30 cellular contexts compared by ENCODE assay signal in genomic region chr18:13254971-13255927, GRCh38. TPM values are rescaled to one million over a fixed set of nuclear protein-coding genes. Genes with fewer than 3 reads are reported as not detected.
DNase-seq lines count a peak whose midpoint lies in the region; ATAC-seq and TF ChIP-seq lines count a peak whose summit lies in the region.
"Had no signal": no experiment of that assay in that cellular context is flagged by ENCODE, and none has a peak within 500 bp of the region (broad histone marks: within the 10 kb centered on the region; RNA-seq: fewer than 3 reads in every experiment).

No MANE protein-coding gene starts in this region.

- no peaks in the 10 kb centered on the region for H3K9me3 Mint-ChIP-seq in activated CD8-positive, alpha-beta memory T cell treated with anti-CD3 and anti-CD28 coated beads, Interleukin-2, amount 10 ng/mL, durations not matched to agents 7 days and 5 days (ENCODE audit: low read depth)
- H3K9me3 Mint-ChIP-seq in chondrocyte (ENCODE audit: low read depth) (peaks cover 8% of the 10 kb centered on the region), neural progenitor cell (peaks cover 3% of the 10 kb centered on the region)
- H3K9me3 Mint-ChIP-seq: activated T-helper 17 cell treated with anti-CD3 and anti-CD28 coated beads, Interleukin-2, amount 50 U/mL, for 72 hours; CD4-positive, alpha-beta memory T cell; immature natural killer cell; stimulated activated memory B cell treated with anti-CD40 and anti-IgM and Interleukin-4, amounts not matched to agents 10 μg/mL and 1 μg/mL and 100 μg/mL, for 72 hours had no signal

- no peaks in the 10 kb centered on the region for H4K20me1 ChIP-seq in neural progenitor cell (ENCODE audit: low read depth)

- H3K36me3 ChIP-seq in neural progenitor cell = no peaks in the 10 kb centered on the region
- H3K36me3 ChIP-seq: left ventricle myocardium inferior, SJCRH30 had no signal

- no peak for TF ChIP-seq CTCF in chondrocyte (IDR thresholded peaks at IDR 0.05)
- TF ChIP-seq CTCF in neural progenitor cell (IDR thresholded peaks at IDR 0.05) = no peak

- no peaks in the 10 kb centered on the region for H3F3A ChIP-seq in neural progenitor cell (ENCODE audit: low read depth)

- CTCF ChIA-PET in activated CD8-positive, alpha-beta memory T cell treated with anti-CD3 and anti-CD28 coated beads, Interleukin-2, amount 10 ng/mL, durations not matched to agents 7 days and 5 days (lab: Charles Lee) = no interaction called here

- H3K27me3 Mint-ChIP-seq in activated CD8-positive, alpha-beta memory T cell treated with anti-CD3 and anti-CD28 coated beads, Interleukin-2, amount 10 ng/mL, durations not matched to agents 7 days and 5 days = peaks cover 38% of the 10 kb centered on the region
- no peaks in the 10 kb centered on the region for H3K27me3 Mint-ChIP-seq in chondrocyte (ENCODE audit: low read depth)
- H3K27me3 Mint-ChIP-seq in neural progenitor cell (ENCODE audit: insufficient read depth, low read depth) = peaks cover 4% of the 10 kb centered on the region
- H3K27me3 Mint-ChIP-seq: activated T-helper 17 cell treated with anti-CD3 and anti-CD28 coated beads, Interleukin-2, amount 50 U/mL, for 72 hours had no signal

- no peak for ATAC-seq in activated CD8-positive, alpha-beta memory T cell treated with anti-CD3 and anti-CD28 coated beads, Interleukin-2, amount 10 ng/mL, durations not matched to agents 7 days and 5 days
- ATAC-seq in HG02623 (IDR thresholded peaks at IDR 0.05; ENCODE audit: unreplicated experiment) = no peak
- ATAC-seq: A549; activated T-helper 17 cell treated with anti-CD3 and anti-CD28 coated beads, Interleukin-2, amount 50 U/mL, for 72 hours; stimulated activated memory B cell treated with anti-CD40 and anti-IgM and Interleukin-4, amounts not matched to agents 10 μg/mL and 1 μg/mL and 100 μg/mL, for 72 hours had no signal

- no peak overlapping the region for H3K4me3 Mint-ChIP-seq in activated CD8-positive, alpha-beta memory T cell treated with anti-CD3 and anti-CD28 coated beads, Interleukin-2, amount 10 ng/mL, durations not matched to agents 7 days and 5 days
- H3K4me3 Mint-ChIP-seq in chondrocyte (ENCODE audit: unreplicated experiment) (no peak overlapping the region), neural progenitor cell (no peak overlapping the region)
- H3K4me3 Mint-ChIP-seq: activated T-helper 17 cell treated with anti-CD3 and anti-CD28 coated beads, Interleukin-2, amount 50 U/mL, for 72 hours; CD4-positive, alpha-beta memory T cell; immature natural killer cell; stimulated activated memory B cell treated with anti-CD40 and anti-IgM and Interleukin-4, amounts not matched to agents 10 μg/mL and 1 μg/mL and 100 μg/mL, for 72 hours had no signal

- peak; percentile 46 for DNase-seq in activated CD8-positive, alpha-beta memory T cell treated with anti-CD3 and anti-CD28 coated beads, Interleukin-2, amount 50 U/mL, for 48 hours
- DNase-seq in activated CD8-positive, alpha-beta memory T cell treated with anti-CD3 and anti-CD28 coated beads, Interleukin-2, amount 10 ng/mL, durations not matched to agents 7 days and 5 days = no peak
- DNase-seq in chondrocyte (ENCODE audit: low spot score) (no peak), neural progenitor cell (ENCODE audit: low spot score) (no peak), ureter (ENCODE audit: low spot score) (peak; percentile 36), kidney tubule cell (ENCODE audit: low spot score) (no peak), SW480 (ENCODE audit: low spot score) (no peak)
- DNase-seq: activated CD4-positive, alpha-beta T cell treated with anti-CD3 and anti-CD28 coated beads for 48 hours; activated naive CD4-positive, alpha-beta T cell treated with anti-CD3 and anti-CD28 coated beads, Interleukin-2, amount 50 U/mL, for 16 hours; AML-193; CD4-positive, alpha-beta memory T cell; effector CD4-positive, alpha-beta T cell; immature natural killer cell; KBM-7; left ventricle myocardium inferior; mesendoderm; NCI-H187; NCI-H2171; SJCRH30; stimulated activated CD4-positive, alpha-beta T cell treated with anti-CD3 and anti-CD28 coated beads, Interleukin-15, amount 100 ng/mL, for 24 hours; stimulated activated CD4-positive, alpha-beta T cell treated with anti-CD3 and anti-CD28 coated beads, Interleukin-4, amount 100 ng/mL, for 4 hours; SW 1271; T-helper 9 cell; trophoblast cell had no signal

- no peak overlapping the region for H2AFZ ChIP-seq in neural progenitor cell (replicated peaks)

- H3K27ac Mint-ChIP-seq in activated CD8-positive, alpha-beta memory T cell treated with anti-CD3 and anti-CD28 coated beads, Interleukin-2, amount 10 ng/mL, durations not matched to agents 7 days and 5 days = no peak overlapping the region
- H3K27ac Mint-ChIP-seq in chondrocyte (ENCODE audit: unreplicated experiment) (peak overlapping the region; percentile 9), neural progenitor cell (peak overlapping the region; percentile 43)
- H3K27ac Mint-ChIP-seq: activated T-helper 17 cell treated with anti-CD3 and anti-CD28 coated beads, Interleukin-2, amount 50 U/mL, for 72 hours; immature natural killer cell; stimulated activated memory B cell treated with anti-CD40 and anti-IgM and Interleukin-4, amounts not matched to agents 10 μg/mL and 1 μg/mL and 100 μg/mL, for 72 hours had no signal

- no peaks in the 10 kb centered on the region for H3K4me1 Mint-ChIP-seq in activated CD8-positive, alpha-beta memory T cell treated with anti-CD3 and anti-CD28 coated beads, Interleukin-2, amount 10 ng/mL, durations not matched to agents 7 days and 5 days
- peaks cover 65% of the 10 kb centered on the region for H3K4me1 Mint-ChIP-seq in chondrocyte (ENCODE audit: low read depth)
- peaks cover 30% of the 10 kb centered on the region for H3K4me1 Mint-ChIP-seq in neural progenitor cell
- H3K4me1 Mint-ChIP-seq: immature natural killer cell; stimulated activated memory B cell treated with anti-CD40 and anti-IgM and Interleukin-4, amounts not matched to agents 10 μg/mL and 1 μg/mL and 100 μg/mL, for 72 hours had no signal

- H3K4me3 ChIP-seq in neural progenitor cell = no peak overlapping the region
- H3K4me3 ChIP-seq: A549, left ventricle myocardium inferior, SJCRH30 had no signal

- H3K27ac ChIP-seq in neural progenitor cell = no peak overlapping the region
- H3K27ac ChIP-seq: A549, epithelial cell of prostate, left ventricle myocardium inferior, SJCRH30 had no signal

- H3K27me3 ChIP-seq in neural progenitor cell = no peaks in the 10 kb centered on the region
- H3K27me3 ChIP-seq: SJCRH30 had no signal

- no peaks in the 10 kb centered on the region for H3K79me2 ChIP-seq in neural progenitor cell (ENCODE audit: low read depth)

- H3K4me2 ChIP-seq in neural progenitor cell = no peak overlapping the region
- H3K4me2 ChIP-seq: A549 had no signal

- no peak overlapping the region for H3K9ac ChIP-seq in neural progenitor cell

- peaks cover 13% of the 10 kb centered on the region for H3K4me1 ChIP-seq in neural progenitor cell
- H3K4me1 ChIP-seq: A549, SJCRH30 had no signal

- no peaks in the 10 kb centered on the region for H3K36me3 Mint-ChIP-seq in activated CD8-positive, alpha-beta memory T cell treated with anti-CD3 and anti-CD28 coated beads, Interleukin-2, amount 10 ng/mL, durations not matched to agents 7 days and 5 days
- H3K36me3 Mint-ChIP-seq in chondrocyte (ENCODE audit: low read depth) (peaks cover 8% of the 10 kb centered on the region), neural progenitor cell (no peaks in the 10 kb centered on the region)
- H3K36me3 Mint-ChIP-seq: CD4-positive, alpha-beta memory T cell; immature natural killer cell; stimulated activated memory B cell treated with anti-CD40 and anti-IgM and Interleukin-4, amounts not matched to agents 10 μg/mL and 1 μg/mL and 100 μg/mL, for 72 hours had no signal

- H3K9me3 ChIP-seq in neural progenitor cell (ENCODE audit: low read depth) = no peaks in the 10 kb centered on the region
- H3K9me3 ChIP-seq: A549, left ventricle myocardium inferior, SJCRH30 had no signal

RNA-seq across cellular contexts. Expression of gene LDLRAD4, which starts 36.7 kb away (rescaled TPM):
- 10 to 100 TPM; 33.9 to 44.5 TPM for total RNA-seq in activated CD8-positive, alpha-beta memory T cell treated with anti-CD3 and anti-CD28 coated beads, Interleukin-2, amount 10 ng/mL, durations not matched to agents 7 days and 5 days
- total RNA-seq in chondrocyte (78.2 to 229 TPM (median 80.5 TPM) in 3 replicates), neural progenitor cell (ENCODE audit: low replicate concordance) (0.28 and 0.65 TPM in 2 replicates), ureter (39.7 TPM)
- total RNA-seq: NCI-H460 had no signal

Comparison
In these comparisons a context has a peak if more than half of its experiments do, and no peak if none do; other contexts are left out.
1. DNase-seq: peak in activated CD8-positive, alpha-beta memory T cell treated with anti-CD3 and anti-CD28 coated beads, Interleukin-2, amount 50 U/mL, for 48 hours (single experiment) and ureter (single experiment); none in activated CD8-positive, alpha-beta memory T cell treated with anti-CD3 and anti-CD28 coated beads, Interleukin-2, amount 10 ng/mL, durations not matched to agents 7 days and 5 days (single experiment), chondrocyte (single experiment), neural progenitor cell (single experiment), kidney tubule cell (single experiment) and SW480 (single experiment).
2. RNA of gene LDLRAD4, which starts 36.7 kb away (total RNA-seq): 78.2 to 229 TPM in chondrocyte, 33.9 to 44.5 TPM in activated CD8-positive, alpha-beta memory T cell treated with anti-CD3 and anti-CD28 coated beads, Interleukin-2, amount 10 ng/mL, durations not matched to agents 7 days and 5 days and 39.7 TPM in ureter (single experiment); 0.28 to 0.65 TPM in neural progenitor cell; every median in the first group is over 10 times any median in the second.